8 cellular contexts compared by ENCODE assay signal in the genomic region with DNA sequence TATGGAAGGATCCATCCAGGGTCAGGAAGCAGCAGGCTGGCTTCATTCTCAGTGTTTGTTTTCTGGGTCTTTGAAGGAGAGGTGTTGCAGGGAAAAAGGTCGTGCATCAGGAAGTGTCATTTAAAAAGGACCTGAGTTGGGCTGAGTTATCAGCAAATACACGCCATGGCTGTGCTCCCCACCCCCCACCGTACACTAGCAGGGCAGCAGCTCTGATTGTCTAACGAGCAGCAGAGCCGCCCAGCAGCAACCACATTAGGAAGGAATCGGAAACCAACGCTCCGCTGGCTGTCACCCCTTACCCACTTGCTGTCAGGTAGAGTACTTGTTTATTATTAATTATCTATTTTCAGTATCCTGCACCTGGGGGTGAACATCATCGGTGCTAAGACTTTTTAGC.
DNase-seq lines count a peak whose midpoint lies in the region; ATAC-seq and TF ChIP-seq lines count a peak whose summit lies in the region.

No MANE protein-coding gene starts in this region.

- peak overlapping the region; percentile 28; the same call in 1 of the 2 replicates for H3K4me2 ChIP-seq in PC-3 (ENCODE audit: low read length)

- no peaks in the 10 kb centered on the region for H3K36me3 ChIP-seq in PC-3 (ENCODE audit: low read depth, low read length)
- no peaks in the 10 kb centered on the region for H3K36me3 ChIP-seq in upper lobe of left lung

- in situ Hi-C loops in ACHN (cut with HindIII; ENCODE audit: low pct_ligation_motif_present, low pct_unique_long_range_greater_than_20kb, low sequenced_read_pairs) = loop anchor here (25.0 kb wide), 1 partner anchor 174 kb away; a partner anchor contains a TSS

- H3K27ac ChIP-seq in PC-3 (ENCODE audit: low read length) (peak overlapping the region; percentile 95), upper lobe of left lung (peak overlapping the region in 3 of 4 donors; percentile 56 to 89 (median 70))

- ATAC-seq in PC-3 = no peak
- no peak for ATAC-seq in upper lobe of left lung (ENCODE audit: low FRiP score in 2 of 2)

- peak; percentile 7 for DNase-seq in stimulated activated CD4-positive, alpha-beta T cell treated with anti-CD3 and anti-CD28 coated beads, Interleukin-4, amount 100 ng/mL, for 1 hour
- no peak for DNase-seq in stimulated activated CD4-positive, alpha-beta T cell treated with anti-CD3 and anti-CD28 coated beads, Interleukin-2, amount 100 ng/mL, for 48 hours
- DNase-seq in PC-3 (no peak), globus pallidus (ENCODE audit: low spot score) (peak; percentile 12), upper lobe of left lung (no peak), ACHN (no peak), putamen (ENCODE audit: low spot score) (no peak), mucosa of gallbladder (ENCODE audit: low spot score) (no peak)

- H2AFZ ChIP-seq in PC-3 (ENCODE audit: low read length) = no peak overlapping the region

- H3K27me3 ChIP-seq in PC-3 (ENCODE audit: low read length) (no peaks in the 10 kb centered on the region), upper lobe of left lung (no peaks in the 10 kb centered on the region)

- H4K20me1 ChIP-seq in PC-3 (ENCODE audit: low read length) = no peaks in the 10 kb centered on the region

- TF ChIP-seq POLR2A in upper lobe of left lung (IDR thresholded peaks at IDR 0.05) = no peak

- no peaks in the 10 kb centered on the region for H3F3A ChIP-seq in PC-3 (ENCODE audit: low read length, unreplicated experiment)

- H3K9me3 ChIP-seq in PC-3 (ENCODE audit: low read length) (no peaks in the 10 kb centered on the region), upper lobe of left lung (no peaks in the 10 kb centered on the region)

- POLR2A ChIA-PET in PC-3 (lab: Charles Lee; ENCODE audit: unreplicated experiment) = no interaction called here

- no peaks in the 10 kb centered on the region for H3K79me2 ChIP-seq in PC-3 (ENCODE audit: low read length)

- intact Hi-C loops in PC-3 (cut with micrococcal nuclease) = loop anchor here (5.0 to 10.0 kb wide), 2 partner anchors 34 to 292 kb away; no protein-coding TSS in a partner anchor

- H3K4me1 ChIP-seq in PC-3 (ENCODE audit: insufficient read depth, low read length) = peaks cover 70% of the 10 kb centered on the region
- H3K4me1 ChIP-seq in upper lobe of left lung = peaks cover 44 to 67% (median 62%) of the 10 kb centered on the region in 4 donors

- H3K9me2 ChIP-seq in PC-3 (replicated peaks; ENCODE audit: low read length) = no peaks in the 10 kb centered on the region

- CTCF ChIA-PET in PC-3 (lab: Charles Lee) = interaction anchor here (0.6 kb wide), 1 partner anchor 161 kb away, joined by 9 read pairs; no protein-coding TSS in a partner anchor

- no TSS peak for BruUV-seq in PC-3 (replicated peaks; lab: Mats Ljungman, UMichigan)

- H3K4me3 ChIP-seq in PC-3 (ENCODE audit: low read length) (no peak overlapping the region), upper lobe of left lung (peak overlapping the region in 2 of 4 donors; percentile 12 to 30)

- WGBS in upper lobe of left lung, 2 donors = 7 to 17% methylated on average over 8 to 9 of the region's 9 CpGs

- no peak for TF ChIP-seq CTCF in PC-3 (conservative IDR thresholded peaks at IDR 0.05; ENCODE audit: low read depth, low read length)
- TF ChIP-seq CTCF in upper lobe of left lung (IDR thresholded peaks at IDR 0.05) = no peak

- no peak for TF ChIP-seq EP300 in upper lobe of left lung (IDR thresholded peaks at IDR 0.05)

- peak overlapping the region; percentile 83 for H3K9ac ChIP-seq in PC-3 (ENCODE audit: low read length)

Comparison
In these comparisons a context has a peak if more than half of its experiments do, and no peak if none do; other contexts are left out.
1. DNase-seq: peak in stimulated activated CD4-positive, alpha-beta T cell treated with anti-CD3 and anti-CD28 coated beads, Interleukin-4, amount 100 ng/mL, for 1 hour (single experiment) and globus pallidus (single experiment); none in stimulated activated CD4-positive, alpha-beta T cell treated with anti-CD3 and anti-CD28 coated beads, Interleukin-2, amount 100 ng/mL, for 48 hours (0 of 2), PC-3 (single experiment), upper lobe of left lung (0 of 2), ACHN (single experiment), putamen (single experiment) and mucosa of gallbladder (single experiment).